Comparison of ENCODE assay signal across 24 cellular contexts in the genomic region with DNA sequence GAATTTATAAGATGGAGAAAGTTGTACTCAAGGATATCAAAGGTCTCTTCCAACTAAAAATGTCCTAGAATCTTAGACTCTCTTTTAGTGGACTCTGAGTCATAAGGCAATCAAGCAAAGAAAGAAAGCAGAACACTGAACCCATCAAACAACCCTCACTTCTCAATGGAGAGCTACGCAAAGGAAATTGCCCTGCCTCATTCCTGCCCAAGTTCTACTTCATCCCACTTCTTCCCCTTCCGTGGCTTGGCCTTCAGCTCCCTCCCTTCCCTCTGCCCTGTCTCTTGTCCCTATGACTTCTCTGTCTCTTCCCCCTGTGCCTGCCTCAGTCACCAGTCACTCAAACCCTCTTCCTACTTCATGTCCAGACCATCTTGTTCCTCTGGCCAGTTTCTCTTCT.
"Had no signal": no experiment of that assay in that cellular context is flagged by ENCODE, and none has a peak within 500 bp of the region (broad histone marks: within the 10 kb centered on the region; RNA-seq: fewer than 3 reads in every experiment).

No MANE protein-coding gene starts in this region.

- H3K9me3 ChIP-seq: Peyer's patch had no signal

- H3K27me3 ChIP-seq: Peyer's patch had no signal

- H3K4me1 ChIP-seq: Peyer's patch had no signal

- H3K36me3 ChIP-seq: Peyer's patch, WERI-Rb-1 had no signal

- H3K9ac ChIP-seq: KMS-11 had no signal

- FAIRE-seq: TTC549 had no signal

- DNase-seq: activated CD4-positive, alpha-beta memory T cell treated with anti-CD3 and anti-CD28 coated beads, Interleukin-2, amount 10 ng/mL, durations not matched to agents 7 days and 5 days; activated CD4-positive, alpha-beta T cell treated with anti-CD3 and anti-CD28 coated beads for 36 hours; activated CD4-positive, alpha-beta T cell treated with anti-CD3 and anti-CD28 coated beads, Interleukin-2, amount 50 U/mL, for 1 hour; activated CD8-positive, alpha-beta memory T cell treated with anti-CD3 and anti-CD28 coated beads, Interleukin-2, amount 50 U/mL, for 4 hours; activated effector memory CD4-positive, alpha-beta T cell treated with Interleukin-2 at 50 U/mL for 16 hours; activated naive CD4-positive, alpha-beta T cell; activated T-cell treated with anti-CD3 and anti-CD28 coated beads, Interleukin-2, amount 50 U/mL, for 1 hour; aorta; NCI-H1105; NCI-H1436; NCI-H1694 treated with DMSO at 0.1 percent for 48 hours; NCI-H2029 treated with DMSO at 0.1 percent for 48 hours; NCI-H345; NCI-H510A; NCI-H69; NK-92 treated with Interleukin-12 subunit alpha and Interleukin-12 subunit beta, amount 100 ng/mL, for 24 hours; SHP77; T-helper 17 cell; T-helper 9 cell; WERI-Rb-1 had no signal

- H3K4me2 ChIP-seq: KMS-11 had no signal

- H3K27ac ChIP-seq: KMS-11, Peyer's patch, RWPE1, WERI-Rb-1 had no signal

- H3K4me3 ChIP-seq: Peyer's patch had no signal

- ATAC-seq: activated CD4-positive, alpha-beta T cell treated with anti-CD3 and anti-CD28 coated beads for 36 hours; T-helper 17 cell had no signal
